1 cellular context compared by ENCODE assay signal in the genomic region with DNA sequence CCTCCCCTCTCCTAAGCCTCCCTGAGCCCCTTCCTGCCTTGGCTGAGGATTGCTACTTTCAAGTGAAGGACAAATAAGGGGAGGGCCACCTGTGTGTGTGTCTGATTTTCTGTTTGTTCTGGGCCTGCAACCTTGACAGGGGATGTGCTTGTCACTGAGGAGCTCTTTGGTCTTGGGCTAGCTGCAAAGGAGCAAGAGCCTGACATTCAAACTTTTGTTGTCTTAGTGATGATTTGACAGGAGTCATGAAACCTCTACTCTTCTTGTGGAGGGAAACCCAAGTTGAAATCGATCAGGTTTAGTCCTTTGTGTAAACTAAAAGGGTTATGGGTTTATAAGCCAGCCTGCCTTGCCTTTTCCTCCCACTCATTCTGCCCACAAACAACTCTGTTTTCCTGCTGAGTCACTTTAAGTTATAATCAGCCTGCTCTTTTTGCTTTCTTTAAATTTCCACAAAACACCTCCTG.
TF ChIP-seq lines count a peak whose summit lies in the region.

No MANE protein-coding gene starts in this region.

TF ChIP-seq in HepG2, 621 proteins besides CTCF, POLR2A, EP300 and RAD21 (continued from another document and continues in another):
- TF ChIP-seq HBP1 (CRISPR knock-in tag; IDR thresholded peaks at IDR 0.05; ENCODE audit: low read depth), result no peak
- no peak for TF ChIP-seq ZNF30 (CRISPR knock-in tag; IDR thresholded peaks at IDR 0.05)
- no peak for TF ChIP-seq RFX3 (CRISPR knock-in tag; IDR thresholded peaks at IDR 0.05)
- TF ChIP-seq ZNF883 (CRISPR knock-in tag; IDR thresholded peaks at IDR 0.05; ENCODE audit: not compliant biosample characterization), result no peak
- no peak for TF ChIP-seq PLRG1 (conservative IDR thresholded peaks at IDR 0.05)
- TF ChIP-seq ZNF337 (CRISPR knock-in tag; IDR thresholded peaks at IDR 0.05; ENCODE audit: borderline replicate concordance, low read depth), result no peak
- TF ChIP-seq NCOA5 (CRISPR knock-in tag; IDR thresholded peaks at IDR 0.05), result no peak
- no peak for TF ChIP-seq ZSCAN12 (CRISPR knock-in tag; IDR thresholded peaks at IDR 0.05)
- TF ChIP-seq BCL3 (CRISPR knock-in tag; IDR thresholded peaks at IDR 0.05), result no peak
- TF ChIP-seq, protein P1, sequence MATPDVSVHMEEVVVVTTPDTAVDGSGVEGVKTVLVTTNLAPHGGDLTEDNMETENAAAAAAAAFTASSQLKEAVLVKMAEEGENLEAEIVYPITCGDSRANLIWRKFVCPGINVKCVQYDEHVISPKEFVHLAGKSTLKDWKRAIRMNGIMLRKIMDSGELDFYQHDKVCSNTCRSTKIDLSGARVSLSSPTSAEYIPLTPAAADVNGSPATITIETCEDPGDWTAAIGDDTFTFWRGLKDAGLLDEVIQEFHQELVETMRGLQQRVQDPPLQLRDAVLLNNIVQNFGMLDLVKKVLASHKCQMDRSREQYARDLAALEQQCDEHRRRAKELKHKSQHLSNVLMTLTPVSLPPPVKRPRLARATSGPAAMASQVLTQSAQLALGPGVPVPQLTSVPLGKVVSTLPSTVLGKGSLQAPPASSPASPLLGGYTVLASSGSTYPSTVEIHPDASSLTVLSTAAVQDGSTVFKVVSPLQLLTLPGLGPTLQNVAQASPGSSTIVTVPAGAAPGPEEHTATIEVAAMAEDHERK (CRISPR knock-in tag; IDR thresholded peaks at IDR 0.05; ENCODE audit: low read depth), result no peak
- TF ChIP-seq, protein P2, sequence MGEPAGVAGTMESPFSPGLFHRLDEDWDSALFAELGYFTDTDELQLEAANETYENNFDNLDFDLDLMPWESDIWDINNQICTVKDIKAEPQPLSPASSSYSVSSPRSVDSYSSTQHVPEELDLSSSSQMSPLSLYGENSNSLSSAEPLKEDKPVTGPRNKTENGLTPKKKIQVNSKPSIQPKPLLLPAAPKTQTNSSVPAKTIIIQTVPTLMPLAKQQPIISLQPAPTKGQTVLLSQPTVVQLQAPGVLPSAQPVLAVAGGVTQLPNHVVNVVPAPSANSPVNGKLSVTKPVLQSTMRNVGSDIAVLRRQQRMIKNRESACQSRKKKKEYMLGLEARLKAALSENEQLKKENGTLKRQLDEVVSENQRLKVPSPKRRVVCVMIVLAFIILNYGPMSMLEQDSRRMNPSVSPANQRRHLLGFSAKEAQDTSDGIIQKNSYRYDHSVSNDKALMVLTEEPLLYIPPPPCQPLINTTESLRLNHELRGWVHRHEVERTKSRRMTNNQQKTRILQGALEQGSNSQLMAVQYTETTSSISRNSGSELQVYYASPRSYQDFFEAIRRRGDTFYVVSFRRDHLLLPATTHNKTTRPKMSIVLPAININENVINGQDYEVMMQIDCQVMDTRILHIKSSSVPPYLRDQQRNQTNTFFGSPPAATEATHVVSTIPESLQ (CRISPR knock-in tag; conservative IDR thresholded peaks at IDR 0.05), result no peak
- no peak for TF ChIP-seq NR3C1 (CRISPR knock-in tag; IDR thresholded peaks at IDR 0.05)
- no peak for TF ChIP-seq ZNF329 (CRISPR knock-in tag; IDR thresholded peaks at IDR 0.05; ENCODE audit: low read depth)
- no peak for TF ChIP-seq HMGA1 (CRISPR knock-in tag; conservative IDR thresholded peaks at IDR 0.05)
- no peak for TF ChIP-seq NR2C2 (CRISPR knock-in tag; IDR thresholded peaks at IDR 0.05; ENCODE audit: borderline replicate concordance)
- TF ChIP-seq DPF2 (CRISPR knock-in tag; IDR thresholded peaks at IDR 0.05; ENCODE audit: borderline replicate concordance, low read depth), result no peak
- no peak; the same call in 1 of the 2 replicates for TF ChIP-seq ZNF788 (CRISPR knock-in tag; IDR thresholded peaks at IDR 0.05; ENCODE audit: borderline replicate concordance)
- TF ChIP-seq THAP9 (CRISPR knock-in tag; IDR thresholded peaks at IDR 0.05; ENCODE audit: borderline replicate concordance), result no peak
- TF ChIP-seq ZNF775 (CRISPR knock-in tag; IDR thresholded peaks at IDR 0.05; ENCODE audit: borderline replicate concordance), result no peak
- no peak for TF ChIP-seq CHD2 (IDR thresholded peaks at IDR 0.05; ENCODE audit: low read depth, low read length)
- TF ChIP-seq, protein P3, sequence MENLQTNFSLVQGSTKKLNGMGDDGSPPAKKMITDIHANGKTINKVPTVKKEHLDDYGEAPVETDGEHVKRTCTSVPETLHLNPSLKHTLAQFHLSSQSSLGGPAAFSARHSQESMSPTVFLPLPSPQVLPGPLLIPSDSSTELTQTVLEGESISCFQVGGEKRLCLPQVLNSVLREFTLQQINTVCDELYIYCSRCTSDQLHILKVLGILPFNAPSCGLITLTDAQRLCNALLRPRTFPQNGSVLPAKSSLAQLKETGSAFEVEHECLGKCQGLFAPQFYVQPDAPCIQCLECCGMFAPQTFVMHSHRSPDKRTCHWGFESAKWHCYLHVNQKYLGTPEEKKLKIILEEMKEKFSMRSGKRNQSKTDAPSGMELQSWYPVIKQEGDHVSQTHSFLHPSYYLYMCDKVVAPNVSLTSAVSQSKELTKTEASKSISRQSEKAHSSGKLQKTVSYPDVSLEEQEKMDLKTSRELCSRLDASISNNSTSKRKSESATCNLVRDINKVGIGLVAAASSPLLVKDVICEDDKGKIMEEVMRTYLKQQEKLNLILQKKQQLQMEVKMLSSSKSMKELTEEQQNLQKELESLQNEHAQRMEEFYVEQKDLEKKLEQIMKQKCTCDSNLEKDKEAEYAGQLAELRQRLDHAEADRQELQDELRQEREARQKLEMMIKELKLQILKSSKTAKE (CRISPR knock-in tag; IDR thresholded peaks at IDR 0.05; ENCODE audit: borderline replicate concordance), result no peak
- TF ChIP-seq ZNF292 (CRISPR knock-in tag; IDR thresholded peaks at IDR 0.05; ENCODE audit: borderline replicate concordance, low read depth), result 0 out of 2 replicates have a peak, but pooled peaks have one; percentile 68
- TF ChIP-seq NFYB (CRISPR knock-in tag; IDR thresholded peaks at IDR 0.05), result no peak
- no peak for TF ChIP-seq SMARCC2 (IDR thresholded peaks at IDR 0.05)
- peak; percentile 56; the same call in 1 of the 2 replicates for TF ChIP-seq ZNF614 (CRISPR knock-in tag; IDR thresholded peaks at IDR 0.05; ENCODE audit: borderline replicate concordance)
- no peak; the same call in 1 of the 2 replicates for TF ChIP-seq ZBTB25 (CRISPR knock-in tag; IDR thresholded peaks at IDR 0.05)
- TF ChIP-seq PCBP2 (optimal IDR thresholded peaks at IDR 0.05; ENCODE audit: low read depth, low read length, poor library complexity, severe bottlenecking), result no peak
- TF ChIP-seq CBX1 (IDR thresholded peaks at IDR 0.05; ENCODE audit: low read depth), result no peak
- no peak for TF ChIP-seq TOE1 (CRISPR knock-in tag; IDR thresholded peaks at IDR 0.05)
- TF ChIP-seq AGO2 (optimal IDR thresholded peaks at IDR 0.05; ENCODE audit: low read depth, low read length), result no peak
- no peak for TF ChIP-seq MLX (CRISPR knock-in tag; IDR thresholded peaks at IDR 0.05)
- no peak for TF ChIP-seq SOX6 (IDR thresholded peaks at IDR 0.05)
- TF ChIP-seq SOX6 (CRISPR knock-in tag; IDR thresholded peaks at IDR 0.05), result peak; percentile 74
- no peak for TF ChIP-seq ZNF10 (CRISPR knock-in tag; IDR thresholded peaks at IDR 0.05; ENCODE audit: borderline replicate concordance, low read depth)
- no peak for TF ChIP-seq LBX2 (CRISPR knock-in tag; IDR thresholded peaks at IDR 0.05; ENCODE audit: borderline replicate concordance)
- no peak for TF ChIP-seq ZNF746 (CRISPR knock-in tag; IDR thresholded peaks at IDR 0.05)
- TF ChIP-seq TBX2 (CRISPR knock-in tag; IDR thresholded peaks at IDR 0.05; ENCODE audit: borderline replicate concordance), result 0 out of 2 replicates have a peak, but pooled peaks have one; percentile 11
- TF ChIP-seq, protein P4, sequence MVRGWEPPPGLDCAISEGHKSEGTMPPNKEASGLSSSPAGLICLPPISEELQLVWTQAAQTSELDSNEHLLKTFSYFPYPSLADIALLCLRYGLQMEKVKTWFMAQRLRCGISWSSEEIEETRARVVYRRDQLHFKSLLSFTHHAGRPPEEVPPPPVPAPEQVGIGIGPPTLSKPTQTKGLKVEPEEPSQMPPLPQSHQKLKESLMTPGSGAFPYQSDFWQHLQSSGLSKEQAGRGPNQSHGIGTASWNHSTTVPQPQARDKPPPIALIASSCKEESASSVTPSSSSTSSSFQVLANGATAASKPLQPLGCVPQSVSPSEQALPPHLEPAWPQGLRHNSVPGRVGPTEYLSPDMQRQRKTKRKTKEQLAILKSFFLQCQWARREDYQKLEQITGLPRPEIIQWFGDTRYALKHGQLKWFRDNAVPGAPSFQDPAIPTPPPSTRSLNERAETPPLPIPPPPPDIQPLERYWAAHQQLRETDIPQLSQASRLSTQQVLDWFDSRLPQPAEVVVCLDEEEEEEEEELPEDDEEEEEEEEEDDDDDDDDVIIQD (CRISPR knock-in tag; IDR thresholded peaks at IDR 0.05; ENCODE audit: low read depth), result no peak
- no peak for TF ChIP-seq SNRNP70 (IDR thresholded peaks at IDR 0.05; ENCODE audit: low read depth, low read length)
- 0 out of 2 replicates have a peak, but pooled peaks have one; percentile 55 for TF ChIP-seq SIN3A (IDR thresholded peaks at IDR 0.05; ENCODE audit: borderline replicate concordance, low read depth, low read length)
- no peak for TF ChIP-seq ZNF672 (CRISPR knock-in tag; IDR thresholded peaks at IDR 0.05)
- TF ChIP-seq HHEX (CRISPR knock-in tag; IDR thresholded peaks at IDR 0.05), result no peak
- no peak for TF ChIP-seq ZC3H4 (CRISPR knock-in tag; IDR thresholded peaks at IDR 0.05; ENCODE audit: borderline replicate concordance)
- TF ChIP-seq MEIS1 (CRISPR knock-in tag; IDR thresholded peaks at IDR 0.05; ENCODE audit: borderline replicate concordance), result no peak
- TF ChIP-seq STAG1 (CRISPR knock-in tag; IDR thresholded peaks at IDR 0.05), result no peak
- no peak for TF ChIP-seq STAT5B (CRISPR knock-in tag; IDR thresholded peaks at IDR 0.05)
- TF ChIP-seq, protein P5, sequence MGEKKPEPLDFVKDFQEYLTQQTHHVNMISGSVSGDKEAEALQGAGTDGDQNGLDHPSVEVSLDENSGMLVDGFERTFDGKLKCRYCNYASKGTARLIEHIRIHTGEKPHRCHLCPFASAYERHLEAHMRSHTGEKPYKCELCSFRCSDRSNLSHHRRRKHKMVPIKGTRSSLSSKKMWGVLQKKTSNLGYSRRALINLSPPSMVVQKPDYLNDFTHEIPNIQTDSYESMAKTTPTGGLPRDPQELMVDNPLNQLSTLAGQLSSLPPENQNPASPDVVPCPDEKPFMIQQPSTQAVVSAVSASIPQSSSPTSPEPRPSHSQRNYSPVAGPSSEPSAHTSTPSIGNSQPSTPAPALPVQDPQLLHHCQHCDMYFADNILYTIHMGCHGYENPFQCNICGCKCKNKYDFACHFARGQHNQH (CRISPR knock-in tag; IDR thresholded peaks at IDR 0.05), result no peak
